Comparison of ENCODE assay signal across 7 cellular contexts in genomic region chr21:33924079-33924765, GRCh38. TPM values are rescaled to one million over a fixed set of nuclear protein-coding genes. Genes with fewer than 3 reads are reported as not detected.
DNase-seq lines count a peak whose midpoint lies in the region; ATAC-seq, FAIRE-seq and TF ChIP-seq lines count a peak whose summit lies in the region.

No MANE protein-coding gene starts in this region.

- no peaks in the 10 kb centered on the region for H3K27me3 ChIP-seq in bronchial epithelial cell (ENCODE audit: control insufficient read depth, insufficient read depth, low read length)

- peak; percentile 92 for ATAC-seq in HG03066 (IDR thresholded peaks at IDR 0.05; ENCODE audit: low read depth, unreplicated experiment)

- DNase-seq in GM12892 (ENCODE audit: insufficient read length) (peak; percentile 46), NCI-H2196 (lab: John Stamatoyannopoulos, UW; ENCODE audit: unreplicated experiment) (peak; percentile 89), bronchial epithelial cell (ENCODE audit: low read depth) (peak; percentile 61), kidney glomerular epithelial cell (lab: John Stamatoyannopoulos, UW) (peak; percentile 82)
- peak; percentile 87 for DNase-seq in stimulated activated CD4-positive, alpha-beta T cell treated with anti-CD3 and anti-CD28 coated beads, Interleukin-1b, Interleukin-23, amount 100 ng/mL, for 48 hours

- peak; percentile 88 for TF ChIP-seq CTCF in WI38 (IDR thresholded peaks at IDR 0.05; ENCODE audit: low read depth, low read length)
- TF ChIP-seq CTCF in bronchial epithelial cell (IDR thresholded peaks at IDR 0.05; ENCODE audit: insufficient read depth, low read length, severe bottlenecking), result peak; percentile 91

- no peak overlapping the region for H3K4me3 ChIP-seq in WI38 (ENCODE audit: low read depth, low read length)
- H3K4me3 ChIP-seq in bronchial epithelial cell (ENCODE audit: low read depth, low read length), result no peak overlapping the region

- TF ChIP-seq POLR2A in GM12892 (IDR thresholded peaks at IDR 0.05; ENCODE audit: low read depth, low read length), result no peak

- no peaks in the 10 kb centered on the region for H3K36me3 ChIP-seq in bronchial epithelial cell (ENCODE audit: control insufficient read depth, insufficient read depth, low read length)

- FAIRE-seq in GM12892 (lab: Jason Lieb, UNC) (peak; percentile 86), bronchial epithelial cell (lab: Jason Lieb, UNC) (peak; percentile 28)

RNA-seq across cellular contexts. Expression of gene ATP5PO, which starts 8.6 kb away (rescaled TPM):
- polyA plus RNA-seq in GM12892 (2012; ENCODE audit: missing spikeins), result 388 TPM
- 160 and 341 TPM in 2 replicates for total RNA-seq in bronchial epithelial cell
